In genomic region chr21:38810826-38811164, GRCh38 we compare ENCODE assay signal across 15 cellular contexts. TPM values are rescaled to one million over a fixed set of nuclear protein-coding genes. Genes with fewer than 3 reads are reported as not detected.
DNase-seq lines count a peak whose midpoint lies in the region; ATAC-seq and TF ChIP-seq lines count a peak whose summit lies in the region.
"Had no signal": no experiment of that assay in that cellular context is flagged by ENCODE, and none has a peak within 500 bp of the region (broad histone marks: within the 10 kb centered on the region; RNA-seq: fewer than 3 reads in every experiment).

No MANE protein-coding gene starts in this region.

- no peak for TF ChIP-seq CTCF in activated CD8-positive, alpha-beta T cell treated with anti-CD3 and anti-CD28 coated beads for 36 hours (IDR thresholded peaks at IDR 0.05)
- TF ChIP-seq CTCF in colonic mucosa (IDR thresholded peaks at IDR 0.05) (no peak), lower lobe of right lung (IDR thresholded peaks at IDR 0.05) (no peak), tibial nerve (IDR thresholded peaks at IDR 0.05) (no peak), GM20000 (IDR thresholded peaks at IDR 0.05; ENCODE audit: extremely low read depth, missing control alignments) (no peak)

- TF ChIP-seq POLR2A in tibial nerve (IDR thresholded peaks at IDR 0.05), result no peak

- H3K4me1 ChIP-seq in colonic mucosa (peaks cover 5% of the 10 kb centered on the region), lower lobe of right lung (peaks cover 78% of the 10 kb centered on the region), tibial nerve (peaks cover 0 to 37% (median 9%) of the 10 kb centered on the region in 4 donors)

- ATAC-seq in activated CD8-positive, alpha-beta T cell treated with anti-CD3 and anti-CD28 coated beads for 36 hours, result no peak
- no peak for ATAC-seq in activated CD8-positive, alpha-beta T cell treated with anti-CD3 and anti-CD28 coated beads, Interleukin-2, amount 10 ng/mL, durations not matched to agents 7 days and 5 days
- ATAC-seq in lower lobe of right lung, result peak in 1 of 2 donors; percentile 28
- no peak for ATAC-seq in HG03139 (IDR thresholded peaks at IDR 0.05; ENCODE audit: unreplicated experiment)
- no peak for ATAC-seq in GM21737 (IDR thresholded peaks at IDR 0.05; ENCODE audit: unreplicated experiment)
- ATAC-seq: naive thymus-derived CD8-positive, alpha-beta T cell had no signal

- no peaks in the 10 kb centered on the region for H3K9me3 Mint-ChIP-seq in activated CD8-positive, alpha-beta T cell treated with anti-CD3 and anti-CD28 coated beads for 36 hours
- H3K9me3 Mint-ChIP-seq in activated CD8-positive, alpha-beta T cell treated with anti-CD3 and anti-CD28 coated beads, Interleukin-2, amount 10 ng/mL, durations not matched to agents 7 days and 5 days (ENCODE audit: insufficient read depth), result no peaks in the 10 kb centered on the region
- H3K9me3 Mint-ChIP-seq: naive thymus-derived CD8-positive, alpha-beta T cell; T-helper 2 cell treated with Interferon-gamma antibody and Interleukin-4, amounts not matched to agents 5 μg/mL and 100 μg/mL, for 36 hours had no signal

- H3K36me3 ChIP-seq in colonic mucosa (no peaks in the 10 kb centered on the region), lower lobe of right lung (peaks cover 76% of the 10 kb centered on the region), tibial nerve (peaks cover 0 to 43% (median 12%) of the 10 kb centered on the region in 3 donors)

- no peak for TF ChIP-seq EP300 in tibial nerve (IDR thresholded peaks at IDR 0.05)

- intact Hi-C loops in activated CD8-positive, alpha-beta T cell treated with anti-CD3 and anti-CD28 coated beads for 36 hours (cut with micrococcal nuclease), result no loop called here
- intact Hi-C loops in colonic mucosa (cut with DNase I) (loop anchor here (5.0 kb wide), 1 partner anchor 102 kb away; no protein-coding TSS in a partner anchor), lower lobe of right lung (cut with DNase I) (no loop called here)

- no peaks in the 10 kb centered on the region for H3K9me3 ChIP-seq in colonic mucosa
- no peaks in the 10 kb centered on the region for H3K9me3 ChIP-seq in lower lobe of right lung
- no peaks in the 10 kb centered on the region for H3K9me3 ChIP-seq in tibial nerve
- H3K9me3 ChIP-seq: adrenal gland had no signal

- 56 to 67% methylated on average over 5 of the region's 5 CpGs for WGBS in tibial nerve, 2 donors

- peak overlapping the region in 1 of 2 donors; percentile 85 for H3K9ac ChIP-seq in colonic mucosa (ENCODE audit: low read depth in 2 of 2, low read length in 2 of 2)

- H3K4me3 ChIP-seq in colonic mucosa (peak overlapping the region; percentile 83), lower lobe of right lung (peak overlapping the region; percentile 82), tibial nerve (no peak overlapping the region)

- H3K27ac ChIP-seq in colonic mucosa, result peak overlapping the region; percentile 95
- peak overlapping the region; percentile 98 for H3K27ac ChIP-seq in lower lobe of right lung
- H3K27ac ChIP-seq in tibial nerve, result peak overlapping the region in 3 of 4 donors; percentile 91 to 97 (median 96)

- H3K27me3 Mint-ChIP-seq in activated CD8-positive, alpha-beta T cell treated with anti-CD3 and anti-CD28 coated beads for 36 hours, result no peaks in the 10 kb centered on the region
- no peaks in the 10 kb centered on the region for H3K27me3 Mint-ChIP-seq in activated CD8-positive, alpha-beta T cell treated with anti-CD3 and anti-CD28 coated beads, Interleukin-2, amount 10 ng/mL, durations not matched to agents 7 days and 5 days (ENCODE audit: low read depth)
- H3K27me3 Mint-ChIP-seq: naive thymus-derived CD8-positive, alpha-beta T cell had no signal

- H3K4me3 Mint-ChIP-seq in activated CD8-positive, alpha-beta T cell treated with anti-CD3 and anti-CD28 coated beads for 36 hours, result no peak overlapping the region
- H3K4me3 Mint-ChIP-seq in activated CD8-positive, alpha-beta T cell treated with anti-CD3 and anti-CD28 coated beads, Interleukin-2, amount 10 ng/mL, durations not matched to agents 7 days and 5 days, result no peak overlapping the region
- H3K4me3 Mint-ChIP-seq: naive thymus-derived CD8-positive, alpha-beta T cell; T-helper 2 cell treated with Interferon-gamma antibody and Interleukin-4, amounts not matched to agents 5 μg/mL and 100 μg/mL, for 36 hours had no signal

- no peak for DNase-seq in activated CD8-positive, alpha-beta T cell treated with anti-CD3 and anti-CD28 coated beads for 36 hours
- no peak for DNase-seq in activated CD8-positive, alpha-beta T cell treated with anti-CD3 and anti-CD28 coated beads, Interleukin-2, amount 10 ng/mL, durations not matched to agents 7 days and 5 days
- no peak for DNase-seq in colonic mucosa
- no peak for DNase-seq in lower lobe of right lung
- no peak for DNase-seq in tibial nerve (ENCODE audit: low spot score in 2 of 2)
- DNase-seq in GM20000 (ENCODE audit: low spot score), result no peak
- DNase-seq: 8988T; adrenal gland; effector memory CD4-positive, alpha-beta T cell; KBM-7; naive thymus-derived CD8-positive, alpha-beta T cell; stimulated activated CD4-positive, alpha-beta T cell treated with anti-CD3 and anti-CD28 coated beads, Interleukin-15, amount 100 ng/mL, for 24 hours had no signal

- POLR2A ChIA-PET in activated CD8-positive, alpha-beta T cell treated with anti-CD3 and anti-CD28 coated beads for 36 hours (lab: Charles Lee), result interaction anchor here (0.6 kb wide), 1 partner anchor 91 kb away, joined by 3 read pairs; no protein-coding TSS in a partner anchor
- POLR2A ChIA-PET in activated CD8-positive, alpha-beta T cell treated with anti-CD3 and anti-CD28 coated beads, Interleukin-2, amount 10 ng/mL, durations not matched to agents 7 days and 5 days (lab: Charles Lee), result no interaction called here

- peaks cover 34% of the 10 kb centered on the region for H3K4me1 Mint-ChIP-seq in activated CD8-positive, alpha-beta T cell treated with anti-CD3 and anti-CD28 coated beads for 36 hours (ENCODE audit: low read depth)
- peaks cover 29% of the 10 kb centered on the region for H3K4me1 Mint-ChIP-seq in activated CD8-positive, alpha-beta T cell treated with anti-CD3 and anti-CD28 coated beads, Interleukin-2, amount 10 ng/mL, durations not matched to agents 7 days and 5 days (ENCODE audit: low read depth)

- H3K27ac Mint-ChIP-seq in activated CD8-positive, alpha-beta T cell treated with anti-CD3 and anti-CD28 coated beads for 36 hours, result peak overlapping the region; percentile 38
- H3K27ac Mint-ChIP-seq in activated CD8-positive, alpha-beta T cell treated with anti-CD3 and anti-CD28 coated beads, Interleukin-2, amount 10 ng/mL, durations not matched to agents 7 days and 5 days, result no peak overlapping the region
- H3K27ac Mint-ChIP-seq: T-helper 2 cell treated with Interferon-gamma antibody and Interleukin-4, amounts not matched to agents 5 μg/mL and 100 μg/mL, for 36 hours had no signal

- CTCF ChIA-PET in activated CD8-positive, alpha-beta T cell treated with anti-CD3 and anti-CD28 coated beads for 36 hours (lab: Charles Lee), result no interaction called here
- CTCF ChIA-PET in activated CD8-positive, alpha-beta T cell treated with anti-CD3 and anti-CD28 coated beads, Interleukin-2, amount 10 ng/mL, durations not matched to agents 7 days and 5 days (lab: Charles Lee), result no interaction called here

- peaks cover 75% of the 10 kb centered on the region for H3K36me3 Mint-ChIP-seq in activated CD8-positive, alpha-beta T cell treated with anti-CD3 and anti-CD28 coated beads for 36 hours (ENCODE audit: low read depth)
- H3K36me3 Mint-ChIP-seq in activated CD8-positive, alpha-beta T cell treated with anti-CD3 and anti-CD28 coated beads, Interleukin-2, amount 10 ng/mL, durations not matched to agents 7 days and 5 days (ENCODE audit: low read depth), result peaks cover 59% of the 10 kb centered on the region

- H3K27me3 ChIP-seq in colonic mucosa (no peaks in the 10 kb centered on the region), lower lobe of right lung (ENCODE audit: low read depth) (no peaks in the 10 kb centered on the region), tibial nerve (no peaks in the 10 kb centered on the region)
- H3K27me3 ChIP-seq: adrenal gland had no signal

RNA-seq across cellular contexts. Expression of gene ETS2, which starts 5.1 kb away (rescaled TPM):
- total RNA-seq in activated CD8-positive, alpha-beta T cell treated with anti-CD3 and anti-CD28 coated beads for 36 hours, result 10 to 100 TPM; 28.1 to 29.7 TPM
- 10 to 100 TPM; 17.0 to 20.1 TPM for total RNA-seq in activated CD8-positive, alpha-beta T cell treated with anti-CD3 and anti-CD28 coated beads, Interleukin-2, amount 10 ng/mL, durations not matched to agents 7 days and 5 days
- total RNA-seq in colonic mucosa (100 to 1,000 TPM; 110 to 185 TPM), lower lobe of right lung (160 TPM), tibial nerve (100 to 1,000 TPM in 2 of 4 donors, 10 to 100 TPM in 2; 85.6 to 103 (median 98.5) TPM)

Comparison
In these comparisons a context has a peak if more than half of its experiments do, and no peak if none do; other contexts are left out.
1. H3K4me3 ChIP-seq: peak in colonic mucosa (single experiment) and lower lobe of right lung (single experiment); none in tibial nerve (0 of 4).
2. Peak in every context shown above with its lines, with median percentiles within 50 percentile points of each other: H3K27ac ChIP-seq.